ENCODE assay signal across 8 cellular contexts in genomic region chr9:128068656-128069221, GRCh38. TPM values are rescaled to one million over a fixed set of nuclear protein-coding genes. Genes with fewer than 3 reads are reported as not detected.
A peak's percentile ranks its signal among the peaks of the same experiment; 100 is the strongest.
DNase-seq lines count a peak whose midpoint lies in the region; FAIRE-seq and TF ChIP-seq lines count a peak whose summit lies in the region.

No MANE protein-coding gene starts in this region.

- intact Hi-C loops in activated CD4-positive, alpha-beta T cell treated with anti-CD3 and anti-CD28 coated beads, Interleukin-2, amount 10 ng/mL, durations not matched to agents 24 days and 14 days (cut with micrococcal nuclease), result loop anchor here (5.0 to 10.0 kb wide), 2 partner anchors 284 to 1109 kb away; partner anchors contain the start of genes CDK9 and IER5L

- no peak for DNase-seq in activated CD4-positive, alpha-beta T cell treated with anti-CD3 and anti-CD28 coated beads, Interleukin-2, amount 10 ng/mL, durations not matched to agents 24 days and 14 days
- no peak for DNase-seq in activated CD4-positive, alpha-beta T cell treated with anti-CD3 and anti-CD28 coated beads for 1 hour
- DNase-seq in RPMI7951 (ENCODE audit: low read depth) (peak; percentile 12), fibroblast of mammary gland (ENCODE audit: low read depth) (no peak), putamen (ENCODE audit: low spot score) (peak; percentile 58), AML-193 (lab: John Stamatoyannopoulos, UW) (no peak), NCI-H774 (lab: John Stamatoyannopoulos, UW) (no peak), GM12892 (ENCODE audit: insufficient read length) (no peak)

- no peak for TF ChIP-seq CTCF in fibroblast of mammary gland (conservative IDR thresholded peaks at IDR 0.05; ENCODE audit: control insufficient read depth, insufficient read depth, low read depth, low read length)

- peak overlapping the region; percentile 84 for H3K27ac Mint-ChIP-seq in activated CD4-positive, alpha-beta T cell treated with anti-CD3 and anti-CD28 coated beads, Interleukin-2, amount 10 ng/mL, durations not matched to agents 24 days and 14 days

- peak overlapping the region; percentile 84 for H3K4me3 ChIP-seq in fibroblast of mammary gland (ENCODE audit: control insufficient read depth, low read depth, low read length)

- no peak for FAIRE-seq in GM12892 (lab: Jason Lieb, UNC)

- no peaks in the 10 kb centered on the region for H3K27me3 Mint-ChIP-seq in activated CD4-positive, alpha-beta T cell treated with anti-CD3 and anti-CD28 coated beads, Interleukin-2, amount 10 ng/mL, durations not matched to agents 24 days and 14 days

- no peak for TF ChIP-seq POLR2A in GM12892 (IDR thresholded peaks at IDR 0.05; ENCODE audit: low read depth, low read length)

- peaks cover 40% of the 10 kb centered on the region for H3K4me1 Mint-ChIP-seq in activated CD4-positive, alpha-beta T cell treated with anti-CD3 and anti-CD28 coated beads, Interleukin-2, amount 10 ng/mL, durations not matched to agents 24 days and 14 days

- H3K36me3 Mint-ChIP-seq in activated CD4-positive, alpha-beta T cell treated with anti-CD3 and anti-CD28 coated beads, Interleukin-2, amount 10 ng/mL, durations not matched to agents 24 days and 14 days (ENCODE audit: low read depth), result peaks cover 12% of the 10 kb centered on the region

- H3K4me3 Mint-ChIP-seq in activated CD4-positive, alpha-beta T cell treated with anti-CD3 and anti-CD28 coated beads, Interleukin-2, amount 10 ng/mL, durations not matched to agents 24 days and 14 days, result peak overlapping the region; percentile 93

- no peaks in the 10 kb centered on the region for H3K9me3 Mint-ChIP-seq in activated CD4-positive, alpha-beta T cell treated with anti-CD3 and anti-CD28 coated beads, Interleukin-2, amount 10 ng/mL, durations not matched to agents 24 days and 14 days

RNA-seq across cellular contexts. Expression of gene SLC25A25, which starts 0.7 kb away (rescaled TPM):
- 12.2 and 14.0 TPM in 2 replicates for total RNA-seq in activated CD4-positive, alpha-beta T cell treated with anti-CD3 and anti-CD28 coated beads, Interleukin-2, amount 10 ng/mL, durations not matched to agents 24 days and 14 days
- 4.6 and 8.5 TPM in 2 replicates for total RNA-seq in RPMI7951 (2014; rRNA removed; shearing (Covaris generic))
- 5.8 TPM for polyA plus RNA-seq in GM12892 (2012; ENCODE audit: missing spikeins)

RNA-seq across cellular contexts. Expression of gene NAIF1, which starts 1.6 kb away (rescaled TPM):
- total RNA-seq in activated CD4-positive, alpha-beta T cell treated with anti-CD3 and anti-CD28 coated beads, Interleukin-2, amount 10 ng/mL, durations not matched to agents 24 days and 14 days, result 9.6 and 11.1 TPM in 2 replicates
- 7.7 and 7.8 TPM in 2 replicates for total RNA-seq in RPMI7951 (2014; rRNA removed; shearing (Covaris generic))
- polyA plus RNA-seq in GM12892 (2012; ENCODE audit: missing spikeins), result 6.5 TPM

RNA-seq across cellular contexts. Expression of gene PTGES2, which starts 58.8 kb away (rescaled TPM):
- total RNA-seq in activated CD4-positive, alpha-beta T cell treated with anti-CD3 and anti-CD28 coated beads, Interleukin-2, amount 10 ng/mL, durations not matched to agents 24 days and 14 days, result 84.6 and 89.8 TPM in 2 replicates
- 28.5 and 37.2 TPM in 2 replicates for total RNA-seq in RPMI7951 (2014; rRNA removed; shearing (Covaris generic))
- polyA plus RNA-seq in GM12892 (2012; ENCODE audit: missing spikeins), result 49.9 TPM

Comparison
In these comparisons a context has a peak if more than half of its experiments do, and no peak if none do; other contexts are left out.
1. DNase-seq: peak in RPMI7951 (single experiment) and putamen (single experiment); none in activated CD4-positive, alpha-beta T cell treated with anti-CD3 and anti-CD28 coated beads, Interleukin-2, amount 10 ng/mL, durations not matched to agents 24 days and 14 days (single experiment), activated CD4-positive, alpha-beta T cell treated with anti-CD3 and anti-CD28 coated beads for 1 hour (single experiment), fibroblast of mammary gland (single experiment), AML-193 (0 of 2), NCI-H774 (single experiment) and GM12892 (single experiment).